Comparison of ENCODE assay signal across 1 cellular context in the genomic region with DNA sequence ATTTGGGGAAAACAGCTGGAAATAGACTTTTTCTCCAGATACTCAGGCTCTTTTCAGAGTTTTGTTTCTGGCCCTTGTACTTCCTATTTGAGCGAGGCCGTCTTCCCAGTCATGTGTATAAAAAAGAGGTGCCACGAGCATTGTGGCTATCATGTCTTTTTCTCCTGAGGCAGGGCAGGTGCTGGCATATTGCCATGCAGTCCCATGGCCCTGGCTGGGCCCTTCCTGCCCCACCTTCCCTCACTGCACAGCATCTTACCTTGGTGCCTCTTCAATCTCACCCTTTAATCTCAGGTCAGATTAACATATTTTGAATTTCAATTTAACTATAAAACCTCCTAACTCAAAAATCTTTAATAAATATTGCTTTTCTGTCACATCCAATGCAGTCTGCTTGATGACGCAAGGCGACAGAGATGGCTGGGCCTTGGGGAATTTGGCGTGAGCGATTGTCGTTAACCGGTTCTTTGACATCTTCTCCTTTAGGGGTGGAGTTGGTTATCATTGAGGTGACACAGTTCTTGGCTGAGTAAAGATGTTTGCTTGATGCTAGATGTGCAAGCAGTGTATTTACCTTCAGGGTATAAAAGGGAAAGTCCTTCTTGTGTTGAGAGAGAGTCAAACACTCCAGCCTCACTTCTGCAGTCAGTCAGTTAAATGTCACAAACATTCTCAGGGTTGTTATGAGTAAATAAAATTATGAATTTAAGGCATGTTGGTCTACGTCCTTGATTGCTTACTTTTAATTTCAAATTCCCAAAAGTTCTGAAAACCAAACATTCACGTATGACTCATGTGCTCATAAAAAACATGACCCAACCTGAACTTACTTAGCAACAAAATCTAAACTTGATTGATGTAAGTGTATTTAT.
TF ChIP-seq lines count a peak whose summit lies in the region.

No MANE protein-coding gene starts in this region.

TF ChIP-seq in A549, 52 proteins besides CTCF, POLR2A, EP300 and RAD21 (continued from another document):
- TF ChIP-seq, protein P1, sequence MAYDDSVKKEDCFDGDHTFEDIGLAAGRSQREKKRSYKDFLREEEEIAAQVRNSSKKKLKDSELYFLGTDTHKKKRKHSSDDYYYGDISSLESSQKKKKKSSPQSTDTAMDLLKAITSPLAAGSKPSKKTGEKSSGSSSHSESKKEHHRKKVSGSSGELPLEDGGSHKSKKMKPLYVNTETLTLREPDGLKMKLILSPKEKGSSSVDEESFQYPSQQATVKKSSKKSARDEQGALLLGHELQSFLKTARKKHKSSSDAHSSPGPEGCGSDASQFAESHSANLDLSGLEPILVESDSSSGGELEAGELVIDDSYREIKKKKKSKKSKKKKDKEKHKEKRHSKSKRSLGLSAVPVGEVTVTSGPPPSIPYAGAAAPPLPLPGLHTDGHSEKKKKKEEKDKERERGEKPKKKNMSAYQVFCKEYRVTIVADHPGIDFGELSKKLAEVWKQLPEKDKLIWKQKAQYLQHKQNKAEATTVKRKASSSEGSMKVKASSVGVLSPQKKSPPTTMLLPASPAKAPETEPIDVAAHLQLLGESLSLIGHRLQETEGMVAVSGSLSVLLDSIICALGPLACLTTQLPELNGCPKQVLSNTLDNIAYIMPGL (CRISPR knock-in tag; IDR thresholded peaks at IDR 0.05; ENCODE audit: borderline replicate concordance) = no peak
- TF ChIP-seq JUNB (IDR thresholded peaks at IDR 0.05) (peak; percentile 37; the same call in 1 of the 2 replicates), TFCP2L1 (CRISPR knock-in tag; IDR thresholded peaks at IDR 0.05) (no peak), ESRRA (IDR thresholded peaks at IDR 0.05; ENCODE audit: borderline replicate concordance, low read length) (no peak), POLR2AphosphoS2 (conservative IDR thresholded peaks at IDR 0.05; ENCODE audit: low read length) (no peak)
TF ChIP-seq in A549: peak in this region for 6.
